ENCODE assay signal across 12 cellular contexts in genomic region chr7:99395616-99396327, GRCh38. TPM values are rescaled to one million over a fixed set of nuclear protein-coding genes. Genes with fewer than 3 reads are reported as not detected.
DNase-seq lines count a peak whose midpoint lies in the region; ATAC-seq, FAIRE-seq and TF ChIP-seq lines count a peak whose summit lies in the region.
"Had no signal": no experiment of that assay in that cellular context is flagged by ENCODE, and none has a peak within 500 bp of the region (broad histone marks: within the 10 kb centered on the region; RNA-seq: fewer than 3 reads in every experiment).

No MANE protein-coding gene starts in this region.

- no peak for TF ChIP-seq CTCF in natural killer cell (IDR thresholded peaks at IDR 0.05)
- no peak for TF ChIP-seq CTCF in PC-9 (conservative IDR thresholded peaks at IDR 0.05)
- no peak for TF ChIP-seq CTCF in type B pancreatic cell (conservative IDR thresholded peaks at IDR 0.05)
- TF ChIP-seq CTCF in stomach (IDR thresholded peaks at IDR 0.05): no peak

- H3K4me2 ChIP-seq in PC-9: no peak overlapping the region

- H3K4me3 Mint-ChIP-seq in natural killer cell: no peak overlapping the region
- H3K4me3 Mint-ChIP-seq in natural killer cell treated with Interleukin-12 subunit alpha and Interleukin-12 subunit beta and Interleukin-15 and Interleukin-18, amount 100 ng/mL, for 72 hours: no peak overlapping the region
- H3K4me3 Mint-ChIP-seq in dendritic cell treated with granulocyte-macrophage colony-stimulating factor and Interleukin-4, amounts not matched to agents 40 ng/mL and 50 ng/mL, for 4 days: no peak overlapping the region
- no peak overlapping the region for H3K4me3 Mint-ChIP-seq in type B pancreatic cell

- peaks cover 31% of the 10 kb centered on the region for H4K20me1 ChIP-seq in PC-9 (ENCODE audit: insufficient read depth)

- H3K27me3 ChIP-seq in PC-9 (ENCODE audit: insufficient read depth, low read depth) (no peaks in the 10 kb centered on the region), stomach (no peaks in the 10 kb centered on the region)

- H2AFZ ChIP-seq in PC-9: no peak overlapping the region

- peaks cover 43% of the 10 kb centered on the region for H3F3A ChIP-seq in PC-9 (ENCODE audit: insufficient read depth, low read depth)

- no peaks in the 10 kb centered on the region for H3K9me3 ChIP-seq in PC-9 (ENCODE audit: insufficient read depth, low read depth)
- H3K9me3 ChIP-seq in stomach: no peaks in the 10 kb centered on the region

- DNase-seq in natural killer cell: no peak
- no peak for DNase-seq in natural killer cell treated with Interleukin-12 subunit alpha and Interleukin-12 subunit beta and Interleukin-15 and Interleukin-18, amount 100 ng/mL, for 72 hours (ENCODE audit: low spot score)
- no peak for DNase-seq in PC-9
- no peak for DNase-seq in urothelium cell line (ENCODE audit: low spot score)
- no peak for DNase-seq in type B pancreatic cell (ENCODE audit: extremely low spot score, unreplicated experiment)
- DNase-seq in NCI-H345 treated with DMSO at 0.1 percent for 48 hours (lab: John Stamatoyannopoulos, UW; ENCODE audit: unreplicated experiment): no peak
- DNase-seq in stomach: no peak
- DNase-seq: KG1, NCI-H1417 treated with DMSO at 0.1 percent for 48 hours, NCI-H774 had no signal

- H3K4me1 Mint-ChIP-seq in natural killer cell (peaks cover 24 to 38% of the 10 kb centered on the region in 2 donors), type B pancreatic cell (ENCODE audit: unreplicated experiment) (peaks cover 9% of the 10 kb centered on the region)
- H3K4me1 Mint-ChIP-seq in natural killer cell treated with Interleukin-12 subunit alpha and Interleukin-12 subunit beta and Interleukin-15 and Interleukin-18, amount 100 ng/mL, for 72 hours (ENCODE audit: low read depth in 2 of 2): peaks cover 24 to 26% of the 10 kb centered on the region in 2 donors
- H3K4me1 Mint-ChIP-seq in dendritic cell treated with granulocyte-macrophage colony-stimulating factor and Interleukin-4, amounts not matched to agents 40 ng/mL and 50 ng/mL, for 4 days (ENCODE audit: low read depth): peaks cover 60% of the 10 kb centered on the region

- H3K27ac ChIP-seq in PC-9 (no peak overlapping the region), stomach (no peak overlapping the region)

- H3K27me3 Mint-ChIP-seq in natural killer cell (ENCODE audit: low read depth in 2 of 2): no peaks in the 10 kb centered on the region
- no peaks in the 10 kb centered on the region for H3K27me3 Mint-ChIP-seq in natural killer cell treated with Interleukin-12 subunit alpha and Interleukin-12 subunit beta and Interleukin-15 and Interleukin-18, amount 100 ng/mL, for 72 hours
- H3K27me3 Mint-ChIP-seq in dendritic cell treated with granulocyte-macrophage colony-stimulating factor and Interleukin-4, amounts not matched to agents 40 ng/mL and 50 ng/mL, for 4 days: no peaks in the 10 kb centered on the region
- H3K27me3 Mint-ChIP-seq in type B pancreatic cell: no peaks in the 10 kb centered on the region

- H3K36me3 Mint-ChIP-seq in natural killer cell (no peaks in the 10 kb centered on the region), type B pancreatic cell (peaks cover 10% of the 10 kb centered on the region)
- peaks cover 8% of the 10 kb centered on the region for H3K36me3 Mint-ChIP-seq in natural killer cell treated with Interleukin-12 subunit alpha and Interleukin-12 subunit beta and Interleukin-15 and Interleukin-18, amount 100 ng/mL, for 72 hours
- peaks cover 100% of the 10 kb centered on the region for H3K36me3 Mint-ChIP-seq in dendritic cell treated with granulocyte-macrophage colony-stimulating factor and Interleukin-4, amounts not matched to agents 40 ng/mL and 50 ng/mL, for 4 days (ENCODE audit: low read depth)

- H3K9me3 Mint-ChIP-seq in natural killer cell (no peaks in the 10 kb centered on the region), type B pancreatic cell (no peaks in the 10 kb centered on the region)
- H3K9me3 Mint-ChIP-seq in natural killer cell treated with Interleukin-12 subunit alpha and Interleukin-12 subunit beta and Interleukin-15 and Interleukin-18, amount 100 ng/mL, for 72 hours: no peaks in the 10 kb centered on the region
- no peaks in the 10 kb centered on the region for H3K9me3 Mint-ChIP-seq in dendritic cell treated with granulocyte-macrophage colony-stimulating factor and Interleukin-4, amounts not matched to agents 40 ng/mL and 50 ng/mL, for 4 days

- no peaks in the 10 kb centered on the region for H3K9me2 ChIP-seq in PC-9 (ENCODE audit: insufficient read depth)

- H3K27ac Mint-ChIP-seq in natural killer cell: peak overlapping the region; percentile 22 to 29
- H3K27ac Mint-ChIP-seq in natural killer cell treated with Interleukin-12 subunit alpha and Interleukin-12 subunit beta and Interleukin-15 and Interleukin-18, amount 100 ng/mL, for 72 hours: no peak overlapping the region
- H3K27ac Mint-ChIP-seq in dendritic cell treated with granulocyte-macrophage colony-stimulating factor and Interleukin-4, amounts not matched to agents 40 ng/mL and 50 ng/mL, for 4 days: peak overlapping the region; percentile 44
- H3K27ac Mint-ChIP-seq in type B pancreatic cell: no peak overlapping the region

- CTCF ChIA-PET in PC-9 (lab: Charles Lee): no interaction called here

- POLR2A ChIA-PET in PC-9 (lab: Charles Lee; ENCODE audit: unreplicated experiment): no interaction called here

- intact Hi-C loops in natural killer cell (cut with micrococcal nuclease): no loop called here
- intact Hi-C loops in PC-9 (cut with micrococcal nuclease; ENCODE audit: unreplicated experiment): no loop called here
- intact Hi-C loops in dendritic cell treated with granulocyte-macrophage colony-stimulating factor and Interleukin-4, amounts not matched to agents 40 ng/mL and 50 ng/mL, for 4 days (cut with micrococcal nuclease): no loop called here
- intact Hi-C loops in stomach (cut with DNase I; ENCODE audit: low total_unique reads): no loop called here

- TF ChIP-seq EP300 in stomach (IDR thresholded peaks at IDR 0.05): no peak

- peak; percentile 35 for FAIRE-seq in urothelium cell line (lab: Jason Lieb, UNC)
- FAIRE-seq: endometrium had no signal

- no peaks in the 10 kb centered on the region for H3K79me2 ChIP-seq in PC-9 (ENCODE audit: low read depth)

- no peak for ATAC-seq in natural killer cell
- ATAC-seq in natural killer cell treated with Interleukin-12 subunit alpha and Interleukin-12 subunit beta and Interleukin-15 and Interleukin-18, amount 100 ng/mL, for 72 hours: no peak

- WGBS in stomach, 5 donors: 44 to 82% (median 54%) methylated on average over 14 of the region's 14 CpGs

- no peaks in the 10 kb centered on the region for H3K4me1 ChIP-seq in PC-9 (replicated peaks; ENCODE audit: insufficient read depth)
- H3K4me1 ChIP-seq in stomach: peaks cover 6 to 31% (median 25%) of the 10 kb centered on the region in 4 donors

- TF ChIP-seq POLR2A in stomach (IDR thresholded peaks at IDR 0.05): no peak

- peaks cover 28% of the 10 kb centered on the region for H3K36me3 ChIP-seq in PC-9 (ENCODE audit: low read depth)
- H3K36me3 ChIP-seq in stomach: peaks cover 62 to 94% (median 84%) of the 10 kb centered on the region in 4 donors

- BruUV-seq in PC-9 (replicated peaks; lab: Mats Ljungman, UMichigan): TSS peak; percentile 50

- H3K4me3 ChIP-seq in PC-9: no peak overlapping the region
- H3K4me3 ChIP-seq in stomach: no peak overlapping the region

RNA-seq across cellular contexts. Expression of gene PDAP1, which starts 12.6 kb away (rescaled TPM):
- 10 to 100 TPM; 55.3 to 60.6 (median 59.3) TPM for total RNA-seq in natural killer cell
- 100 to 1,000 TPM; 114 to 145 TPM for total RNA-seq in natural killer cell treated with Interleukin-12 subunit alpha and Interleukin-12 subunit beta and Interleukin-15 and Interleukin-18, amount 100 ng/mL, for 72 hours
- total RNA-seq in PC-9 (2021): 141 and 180 TPM in 2 replicates
- 112 and 115 TPM in 2 replicates for total RNA-seq in type B pancreatic cell (ENCODE audit: low replicate concordance)
- 10 to 100 TPM; 22.8 to 79.9 (median 32.3) TPM for total RNA-seq in stomach
- 100 to 1,000 TPM; 129 to 153 (median 133) TPM for polyA plus RNA-seq in stomach

RNA-seq across cellular contexts. Expression of gene BUD31, which starts 13.0 kb away (rescaled TPM):
- total RNA-seq in natural killer cell (100 to 1,000 TPM; 145 to 190 (median 187) TPM), PC-9 (2021) (167 and 178 TPM in 2 replicates), type B pancreatic cell (ENCODE audit: low replicate concordance) (102 and 166 TPM in 2 replicates), stomach (100 to 1,000 TPM in 1 of 5 donors, 10 to 100 TPM in 4; 58.0 to 122 (median 82.3) TPM)
- total RNA-seq in natural killer cell treated with Interleukin-12 subunit alpha and Interleukin-12 subunit beta and Interleukin-15 and Interleukin-18, amount 100 ng/mL, for 72 hours: 100 to 1,000 TPM; 145 to 147 TPM
- polyA plus RNA-seq in stomach: 100 to 1,000 TPM; 127 to 155 (median 151) TPM

RNA-seq across cellular contexts. Expression of gene ARPC1B, which starts 21.2 kb away (rescaled TPM):
- total RNA-seq in natural killer cell (100 to 1,000 TPM; 161 to 184 (median 179) TPM), PC-9 (2021) (276 and 289 TPM in 2 replicates), type B pancreatic cell (ENCODE audit: low replicate concordance) (55.0 and 125 TPM in 2 replicates), stomach (100 to 1,000 TPM in 3 of 5 donors, 10 to 100 TPM in 2; 25.1 to 229 (median 113) TPM)
- total RNA-seq in natural killer cell treated with Interleukin-12 subunit alpha and Interleukin-12 subunit beta and Interleukin-15 and Interleukin-18, amount 100 ng/mL, for 72 hours: 100 to 1,000 TPM; 286 to 366 TPM
- polyA plus RNA-seq in stomach: 100 to 1,000 TPM in 2 of 3 donors, 10 to 100 TPM in 1; 89.9 to 196 (median 106) TPM

RNA-seq across cellular contexts. Expression of gene PTCD1, which starts 42.8 kb away (rescaled TPM):
- total RNA-seq in natural killer cell: 1 to 10 TPM; 5.3 to 6.6 (median 6.4) TPM
- total RNA-seq in natural killer cell treated with Interleukin-12 subunit alpha and Interleukin-12 subunit beta and Interleukin-15 and Interleukin-18, amount 100 ng/mL, for 72 hours: 10 to 100 TPM in 1 of 2 donors, 1 to 10 TPM in 1; 5.9 to 15.3 TPM
- 8.0 and 8.8 TPM in 2 replicates for total RNA-seq in PC-9 (2021)
- total RNA-seq in type B pancreatic cell (ENCODE audit: low replicate concordance): 7.9 and 11.3 TPM in 2 replicates
- 1 to 10 TPM in 4 of 5 donors, under 1 TPM in 1; 0.87 to 3.5 (median 2.7) TPM for total RNA-seq in stomach
- polyA plus RNA-seq in stomach: 1 to 10 TPM; 1.8 to 3.1 (median 2.0) TPM

RNA-seq across cellular contexts. Expression of gene CPSF4, which starts 43.0 kb away (rescaled TPM):
- total RNA-seq in natural killer cell (10 to 100 TPM; 54.0 to 61.6 (median 54.8) TPM), PC-9 (2021) (69.0 and 81.5 TPM in 2 replicates), type B pancreatic cell (ENCODE audit: low replicate concordance) (48.4 and 64.1 TPM in 2 replicates), stomach (10 to 100 TPM in 4 of 5 donors, 1 to 10 TPM in 1; 4.5 to 43.8 (median 28.8) TPM)
- 10 to 100 TPM; 51.1 to 91.1 TPM for total RNA-seq in natural killer cell treated with Interleukin-12 subunit alpha and Interleukin-12 subunit beta and Interleukin-15 and Interleukin-18, amount 100 ng/mL, for 72 hours
- polyA plus RNA-seq in stomach: 10 to 100 TPM; 24.9 to 31.3 (median 25.6) TPM

Comparison
In these comparisons a context has a peak if more than half of its experiments do, and no peak if none do; other contexts are left out.
1. H3K27ac Mint-ChIP-seq: peak in natural killer cell (2 of 2) and dendritic cell treated with granulocyte-macrophage colony-stimulating factor and Interleukin-4, amounts not matched to agents 40 ng/mL and 50 ng/mL, for 4 days (single experiment); none in natural killer cell treated with Interleukin-12 subunit alpha and Interleukin-12 subunit beta and Interleukin-15 and Interleukin-18, amount 100 ng/mL, for 72 hours (0 of 2) and type B pancreatic cell (single experiment).